8 cellular contexts compared by ENCODE assay signal in genomic region chr3:45225465-45226205, GRCh38. TPM values are rescaled to one million over a fixed set of nuclear protein-coding genes. Genes with fewer than 3 reads are reported as not detected.
DNase-seq lines count a peak whose midpoint lies in the region; ATAC-seq and TF ChIP-seq lines count a peak whose summit lies in the region.

No MANE protein-coding gene starts in this region.

- peaks cover 10 to 29% (median 20%) of the 10 kb centered on the region in 10 experiments; a peak in 19 of 20 replicates for H3K4me1 ChIP-seq in BLaER1 treated with 17β-estradiol and CSF1 and Interleukin-3, amounts not matched to agents 10 nM and 100 nM

- TF ChIP-seq CTCF in epithelial cell of proximal tubule (conservative IDR thresholded peaks at IDR 0.05; ENCODE audit: low read depth, low read length) (no peak), nephron (IDR thresholded peaks at IDR 0.05; ENCODE audit: unreplicated experiment in 3 of 3) (no peak)

- no peak overlapping the region for H3K27ac Mint-ChIP-seq in activated CD4-positive, alpha-beta memory T cell treated with anti-CD3 and anti-CD28 coated beads for 36 hours
- no peak overlapping the region for H3K27ac Mint-ChIP-seq in nephron

- ATAC-seq in GM19395 (IDR thresholded peaks at IDR 0.05; ENCODE audit: unreplicated experiment) = peak; percentile 42

- H3K4me3 Mint-ChIP-seq in activated CD4-positive, alpha-beta memory T cell treated with anti-CD3 and anti-CD28 coated beads for 36 hours = no peak overlapping the region
- H3K4me3 Mint-ChIP-seq in nephron = peak overlapping the region; percentile 83 to 96 (median 95)

- no peaks in the 10 kb centered on the region for H3K36me3 ChIP-seq in BLaER1 treated with 17β-estradiol and CSF1 and Interleukin-3, amounts not matched to agents 10 nM and 100 nM

- no peaks in the 10 kb centered on the region for H3K36me3 Mint-ChIP-seq in activated CD4-positive, alpha-beta memory T cell treated with anti-CD3 and anti-CD28 coated beads for 36 hours
- no peaks in the 10 kb centered on the region for H3K36me3 Mint-ChIP-seq in nephron (ENCODE audit: low read depth)

- no peaks in the 10 kb centered on the region for H3K9me3 Mint-ChIP-seq in activated CD4-positive, alpha-beta memory T cell treated with anti-CD3 and anti-CD28 coated beads for 36 hours
- no peaks in the 10 kb centered on the region for H3K9me3 Mint-ChIP-seq in nephron

- peak; percentile 32 for DNase-seq in HK-2 (ENCODE audit: unreplicated experiment)
- peak; percentile 50 for DNase-seq in activated CD4-positive, alpha-beta memory T cell treated with anti-CD3 and anti-CD28 coated beads for 36 hours
- DNase-seq in epithelial cell of proximal tubule (ENCODE audit: low read depth) = no peak
- DNase-seq in NCI-H2171 (lab: John Stamatoyannopoulos, UW) = no peak
- no peak for DNase-seq in NCI-H1436 treated with DMSO at 0.1 percent for 48 hours (lab: John Stamatoyannopoulos, UW)

- H3K4me2 ChIP-seq in BLaER1 treated with 17β-estradiol and CSF1 and Interleukin-3, amounts not matched to agents 10 nM and 100 nM = peak overlapping the region; percentile 90 to 100 (median 99)

- CTCF ChIA-PET in activated CD4-positive, alpha-beta memory T cell treated with anti-CD3 and anti-CD28 coated beads for 36 hours (lab: Charles Lee) = interaction anchor here (1.0 to 7.3 kb wide), 5 partner anchors 16 to 434 kb away, joined by 3 to 50 read pairs (median 4); no protein-coding TSS in a partner anchor

- POLR2A ChIA-PET in activated CD4-positive, alpha-beta memory T cell treated with anti-CD3 and anti-CD28 coated beads for 36 hours (lab: Charles Lee) = interaction anchor here (1.0 kb wide), 1 partner anchor 187 kb away, joined by 3 read pairs; no protein-coding TSS in a partner anchor

- H3K27me3 Mint-ChIP-seq in activated CD4-positive, alpha-beta memory T cell treated with anti-CD3 and anti-CD28 coated beads for 36 hours = peaks cover 69% of the 10 kb centered on the region
- H3K27me3 Mint-ChIP-seq in nephron (ENCODE audit: low read depth) = peaks cover 76% of the 10 kb centered on the region

- peaks cover 57 to 77% (median 67%) of the 10 kb centered on the region in 11 experiments for H3K27me3 ChIP-seq in BLaER1 treated with 17β-estradiol and CSF1 and Interleukin-3, amounts not matched to agents 10 nM and 100 nM

- no peaks in the 10 kb centered on the region for H3K9me3 ChIP-seq in BLaER1 treated with 17β-estradiol and CSF1 and Interleukin-3, amounts not matched to agents 10 nM and 100 nM (replicated peaks in 1 of 11)

- peaks cover 14% of the 10 kb centered on the region for H3K4me1 Mint-ChIP-seq in activated CD4-positive, alpha-beta memory T cell treated with anti-CD3 and anti-CD28 coated beads for 36 hours (ENCODE audit: low read depth)
- peaks cover 30% of the 10 kb centered on the region for H3K4me1 Mint-ChIP-seq in nephron

- H3K9ac ChIP-seq in BLaER1 treated with 17β-estradiol and CSF1 and Interleukin-3, amounts not matched to agents 10 nM and 100 nM = peak overlapping the region; percentile 22 to 71 (median 67); a peak in 19 of 22 replicates

- H3K27ac ChIP-seq in BLaER1 treated with 17β-estradiol and CSF1 and Interleukin-3, amounts not matched to agents 10 nM and 100 nM = no peak overlapping the region

- intact Hi-C loops in activated CD4-positive, alpha-beta memory T cell treated with anti-CD3 and anti-CD28 coated beads for 36 hours (cut with micrococcal nuclease) = loop anchor here (5.0 to 10.0 kb wide), 3 partner anchors 188 to 439 kb away; no protein-coding TSS in a partner anchor

- peaks cover 0 to 25% (median 13%) of the 10 kb centered on the region in 11 experiments; a peak in 14 of 22 replicates for H4K20me1 ChIP-seq in BLaER1 treated with 17β-estradiol and CSF1 and Interleukin-3, amounts not matched to agents 10 nM and 100 nM

- H3K4me3 ChIP-seq in BLaER1 treated with 17β-estradiol and CSF1 and Interleukin-3, amounts not matched to agents 10 nM and 100 nM = peak overlapping the region; percentile 59 to 80 (median 72)
- H3K4me3 ChIP-seq in epithelial cell of proximal tubule (ENCODE audit: low read depth, low read length) = peak overlapping the region; percentile 56

RNA-seq across cellular contexts. Expression of gene TMEM158, which starts 0.5 kb away (rescaled TPM):
- not detected for total RNA-seq in activated CD4-positive, alpha-beta memory T cell treated with anti-CD3 and anti-CD28 coated beads for 36 hours
- total RNA-seq in epithelial cell of proximal tubule = 5.0 and 5.7 TPM in 2 replicates

Comparison
In these comparisons a context has a peak if more than half of its experiments do, and no peak if none do; other contexts are left out.
1. DNase-seq: peak in HK-2 (single experiment) and activated CD4-positive, alpha-beta memory T cell treated with anti-CD3 and anti-CD28 coated beads for 36 hours (single experiment); none in epithelial cell of proximal tubule (single experiment), NCI-H2171 (single experiment) and NCI-H1436 treated with DMSO at 0.1 percent for 48 hours (single experiment).